1 cellular context compared by ENCODE assay signal in genomic region chr1:246597340-246597739, GRCh38.
TF ChIP-seq lines count a peak whose summit lies in the region.

No MANE protein-coding gene starts in this region.

TF ChIP-seq in K562, 482 proteins besides CTCF, POLR2A, EP300 and RAD21 (continues in another document):
- TF ChIP-seq, protein P1, sequence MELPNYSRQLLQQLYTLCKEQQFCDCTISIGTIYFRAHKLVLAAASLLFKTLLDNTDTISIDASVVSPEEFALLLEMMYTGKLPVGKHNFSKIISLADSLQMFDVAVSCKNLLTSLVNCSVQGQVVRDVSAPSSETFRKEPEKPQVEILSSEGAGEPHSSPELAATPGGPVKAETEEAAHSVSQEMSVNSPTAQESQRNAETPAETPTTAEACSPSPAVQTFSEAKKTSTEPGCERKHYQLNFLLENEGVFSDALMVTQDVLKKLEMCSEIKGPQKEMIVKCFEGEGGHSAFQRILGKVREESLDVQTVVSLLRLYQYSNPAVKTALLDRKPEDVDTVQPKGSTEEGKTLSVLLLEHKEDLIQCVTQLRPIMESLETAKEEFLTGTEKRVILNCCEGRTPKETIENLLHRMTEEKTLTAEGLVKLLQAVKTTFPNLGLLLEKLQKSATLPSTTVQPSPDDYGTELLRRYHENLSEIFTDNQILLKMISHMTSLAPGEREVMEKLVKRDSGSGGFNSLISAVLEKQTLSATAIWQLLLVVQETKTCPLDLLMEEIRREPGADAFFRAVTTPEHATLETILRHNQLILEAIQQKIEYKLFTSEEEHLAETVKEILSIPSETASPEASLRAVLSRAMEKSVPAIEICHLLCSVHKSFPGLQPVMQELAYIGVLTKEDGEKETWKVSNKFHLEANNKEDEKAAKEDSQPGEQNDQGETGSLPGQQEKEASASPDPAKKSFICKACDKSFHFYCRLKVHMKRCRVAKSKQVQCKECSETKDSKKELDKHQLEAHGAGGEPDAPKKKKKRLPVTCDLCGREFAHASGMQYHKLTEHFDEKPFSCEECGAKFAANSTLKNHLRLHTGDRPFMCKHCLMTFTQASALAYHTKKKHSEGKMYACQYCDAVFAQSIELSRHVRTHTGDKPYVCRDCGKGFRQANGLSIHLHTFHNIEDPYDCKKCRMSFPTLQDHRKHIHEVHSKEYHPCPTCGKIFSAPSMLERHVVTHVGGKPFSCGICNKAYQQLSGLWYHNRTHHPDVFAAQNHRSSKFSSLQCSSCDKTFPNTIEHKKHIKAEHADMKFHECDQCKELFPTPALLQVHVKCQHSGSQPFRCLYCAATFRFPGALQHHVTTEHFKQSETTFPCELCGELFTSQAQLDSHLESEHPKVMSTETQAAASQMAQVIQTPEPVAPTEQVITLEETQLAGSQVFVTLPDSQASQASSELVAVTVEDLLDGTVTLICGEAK (IDR thresholded peaks at IDR 0.05), result no peak
- TF ChIP-seq, protein P1 (CRISPR knock-in tag; IDR thresholded peaks at IDR 0.05), result no peak
- TF ChIP-seq ARID2 (IDR thresholded peaks at IDR 0.05), result no peak
- no peak for TF ChIP-seq ZNF717 (CRISPR knock-in tag; IDR thresholded peaks at IDR 0.05)
- TF ChIP-seq ZKSCAN3 (CRISPR knock-in tag; IDR thresholded peaks at IDR 0.05), result no peak
- no peak for TF ChIP-seq PPARD (CRISPR knock-in tag; IDR thresholded peaks at IDR 0.05)
- TF ChIP-seq MTA3 (IDR thresholded peaks at IDR 0.05; ENCODE audit: borderline replicate concordance), result no peak
- peak; percentile 54; the same call in 1 of the 2 replicates for TF ChIP-seq MEF2A (IDR thresholded peaks at IDR 0.05; ENCODE audit: control insufficient read depth, low read depth, low read length)
- peak in 1 of 2 experiments; percentile 85; a peak in 2 of 4 replicates for TF ChIP-seq FOXA3 (CRISPR knock-in tag; conservative IDR thresholded peaks at IDR 0.05 in 1 of 2, IDR thresholded peaks at IDR 0.05 in 1 of 2)
- TF ChIP-seq TARDBP (IDR thresholded peaks at IDR 0.05), result no peak
- no peak for TF ChIP-seq ZNF175 (CRISPR knock-in tag; IDR thresholded peaks at IDR 0.05; ENCODE audit: low read depth)
- peak; percentile 83 for TF ChIP-seq FOXJ3 (CRISPR knock-in tag; IDR thresholded peaks at IDR 0.05)
- no peak for TF ChIP-seq POLR2H (tag; IDR thresholded peaks at IDR 0.05; ENCODE audit: low read depth)
- TF ChIP-seq RAD51 (IDR thresholded peaks at IDR 0.05; ENCODE audit: borderline replicate concordance, low read depth), result no peak
- TF ChIP-seq NUFIP1 (IDR thresholded peaks at IDR 0.05; ENCODE audit: partially characterized antibody), result no peak
- TF ChIP-seq E2F1 (CRISPR knock-in tag; IDR thresholded peaks at IDR 0.05), result no peak
- TF ChIP-seq EHMT2 (IDR thresholded peaks at IDR 0.05), result no peak
- no peak for TF ChIP-seq VEZF1 (CRISPR knock-in tag; IDR thresholded peaks at IDR 0.05)
- no peak for TF ChIP-seq NCOA4 (IDR thresholded peaks at IDR 0.05; ENCODE audit: partially characterized antibody)
- TF ChIP-seq MECOM (CRISPR knock-in tag; IDR thresholded peaks at IDR 0.05), result no peak
- no peak for TF ChIP-seq ZNF407 (IDR thresholded peaks at IDR 0.05; ENCODE audit: low read depth)
- TF ChIP-seq NELFE (IDR thresholded peaks at IDR 0.05; ENCODE audit: insufficient read depth, insufficient read length), result no peak
- TF ChIP-seq HOMEZ (CRISPR knock-in tag; IDR thresholded peaks at IDR 0.05), result no peak
- no peak for TF ChIP-seq ZNF277 (CRISPR knock-in tag; IDR thresholded peaks at IDR 0.05; ENCODE audit: borderline replicate concordance)
- TF ChIP-seq CBFA2T3 (IDR thresholded peaks at IDR 0.05), result no peak
- TF ChIP-seq ZNF263 (CRISPR knock-in tag; IDR thresholded peaks at IDR 0.05; ENCODE audit: borderline replicate concordance), result no peak
- 0 out of 2 replicates have a peak, but pooled peaks have one; percentile 39 for TF ChIP-seq BMI1 (IDR thresholded peaks at IDR 0.05; ENCODE audit: low read length)
- no peak for TF ChIP-seq MTA2 (IDR thresholded peaks at IDR 0.05; ENCODE audit: low read depth)
- peak; percentile 99 for TF ChIP-seq FOXJ2 (tag; IDR thresholded peaks at IDR 0.05)
- no peak for TF ChIP-seq MITF (IDR thresholded peaks at IDR 0.05)
- no peak for TF ChIP-seq CBX3 (IDR thresholded peaks at IDR 0.05; ENCODE audit: borderline replicate concordance in 1 of 2, low read length in 2 of 2)
- TF ChIP-seq NFIC (IDR thresholded peaks at IDR 0.05), result peak; percentile 58
- no peak for TF ChIP-seq ZFX (CRISPR knock-in tag; IDR thresholded peaks at IDR 0.05)
- no peak for TF ChIP-seq RBM14 (IDR thresholded peaks at IDR 0.05; ENCODE audit: borderline replicate concordance, insufficient read depth, low read depth, low read length)
- TF ChIP-seq HMGN3 (IDR thresholded peaks at IDR 0.05; ENCODE audit: borderline replicate concordance, extremely low read depth, insufficient read length, low read depth, low read length), result no peak
- TF ChIP-seq MXI1 (IDR thresholded peaks at IDR 0.05; ENCODE audit: low read depth, low read length), result peak; percentile 92
- TF ChIP-seq FOXK1 (CRISPR knock-in tag; IDR thresholded peaks at IDR 0.05; ENCODE audit: borderline replicate concordance), result no peak
- TF ChIP-seq HDAC1 (IDR thresholded peaks at IDR 0.05), result no peak
- no peak for TF ChIP-seq JUNB (CRISPR knock-in tag; conservative IDR thresholded peaks at IDR 0.05)
